Comparison of ENCODE assay signal across 8 cellular contexts in the genomic region with DNA sequence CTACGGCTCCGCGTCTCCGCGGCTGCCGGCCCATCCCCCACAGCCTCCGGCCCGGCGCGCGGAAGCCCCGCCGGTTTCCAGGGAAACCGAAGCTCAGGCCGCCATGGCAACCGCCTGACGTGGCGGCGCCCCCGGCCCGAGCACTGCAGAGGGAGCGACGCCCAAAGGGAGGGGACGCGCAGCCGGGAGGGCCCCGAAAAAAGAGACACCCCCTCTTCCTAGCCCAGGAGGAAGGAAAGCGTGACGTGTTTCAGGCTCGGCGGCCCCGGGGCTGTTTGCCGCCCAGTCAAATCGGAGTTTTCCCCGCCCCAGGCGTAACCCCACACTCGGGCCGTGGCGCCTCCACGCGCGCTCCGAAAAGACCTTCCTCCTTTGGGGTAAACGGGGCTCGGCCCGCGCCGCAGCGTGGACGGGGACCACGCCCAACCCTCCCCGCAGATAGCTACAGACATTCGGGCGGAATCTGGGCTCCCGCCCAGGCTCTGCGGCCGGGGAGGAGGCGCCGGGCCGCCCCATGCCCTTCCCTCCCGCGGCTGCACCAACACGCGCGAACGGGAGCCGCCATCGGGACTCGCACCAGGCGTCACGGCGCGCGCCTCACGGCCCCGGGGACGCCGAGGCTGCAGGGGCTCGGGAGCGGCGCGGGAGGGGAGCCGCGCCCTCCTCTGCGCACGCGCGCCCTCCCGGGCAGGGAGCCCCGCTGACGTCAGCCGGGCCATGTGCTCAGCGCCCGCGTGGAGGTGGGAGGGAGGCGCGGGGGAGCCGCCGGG. TPM values are rescaled to one million over a fixed set of nuclear protein-coding genes. Genes with fewer than 3 reads are reported as not detected.
A peak's percentile ranks its signal among the peaks of the same experiment; 100 is the strongest.
DNase-seq lines count a peak whose midpoint lies in the region; ATAC-seq and TF ChIP-seq lines count a peak whose summit lies in the region.

No MANE protein-coding gene starts in this region.

- H3K27ac Mint-ChIP-seq in activated T-helper 17 cell treated with anti-CD3 and anti-CD28 coated beads, Interleukin-2, amount 50 U/mL, for 72 hours: peak overlapping the region; percentile 76
- H3K27ac Mint-ChIP-seq in natural killer cell: peak overlapping the region; percentile 86 to 92

- no peaks in the 10 kb centered on the region for H3K9me3 ChIP-seq in HUES64 (ENCODE audit: insufficient read depth, low read depth, low read length)

- no peaks in the 10 kb centered on the region for H3K36me3 ChIP-seq in HUES64 (ENCODE audit: insufficient read depth, low read length)

- H3K4me1 ChIP-seq in HUES64 (ENCODE audit: insufficient read depth, low read length): peaks cover 39% of the 10 kb centered on the region

- TF ChIP-seq CTCF in fibroblast of mammary gland (conservative IDR thresholded peaks at IDR 0.05; ENCODE audit: control insufficient read depth, insufficient read depth, low read depth, low read length) (no peak), natural killer cell (IDR thresholded peaks at IDR 0.05) (no peak)

- under 1% methylated on average over 92 of the region's 99 CpGs for WGBS in HUES64

- intact Hi-C loops in natural killer cell (cut with micrococcal nuclease): loop anchor here (1.0 kb wide), 1 partner anchor 8 kb away; the partner anchor contains the start of gene MNT

- peak overlapping the region; percentile 76 for H3K4me3 ChIP-seq in HUES64 (ENCODE audit: low read length)
- peak overlapping the region; percentile 57 for H3K4me3 ChIP-seq in fibroblast of mammary gland (ENCODE audit: control insufficient read depth, low read depth, low read length)

- H3K27me3 Mint-ChIP-seq in activated T-helper 17 cell treated with anti-CD3 and anti-CD28 coated beads, Interleukin-2, amount 50 U/mL, for 72 hours: no peaks in the 10 kb centered on the region
- no peaks in the 10 kb centered on the region for H3K27me3 Mint-ChIP-seq in natural killer cell (ENCODE audit: low read depth in 2 of 2)

- peak; percentile 94 for DNase-seq in DMS53 (lab: John Stamatoyannopoulos, UW)
- peak; percentile 92 for DNase-seq in RKO (ENCODE audit: low spot score)
- DNase-seq in fibroblast of mammary gland (ENCODE audit: low read depth): peak; percentile 78
- peak; percentile 86 for DNase-seq in natural killer cell
- DNase-seq in stimulated activated naive CD4-positive, alpha-beta T cell (lab: John Stamatoyannopoulos, UW): peak; percentile 84 to 95 (median 90)

- H3K27me3 ChIP-seq in HUES64 (ENCODE audit: insufficient read depth, low read length): no peaks in the 10 kb centered on the region

- peaks cover 26% of the 10 kb centered on the region for H3K4me1 Mint-ChIP-seq in activated T-helper 17 cell treated with anti-CD3 and anti-CD28 coated beads, Interleukin-2, amount 50 U/mL, for 72 hours
- H3K4me1 Mint-ChIP-seq in natural killer cell: peaks cover 26 to 55% of the 10 kb centered on the region in 2 donors

- peak overlapping the region; percentile 97 for H3K4me3 Mint-ChIP-seq in activated T-helper 17 cell treated with anti-CD3 and anti-CD28 coated beads, Interleukin-2, amount 50 U/mL, for 72 hours
- peak overlapping the region; percentile 86 for H3K4me3 Mint-ChIP-seq in natural killer cell

- H3K27ac ChIP-seq in HUES64 (ENCODE audit: low read depth, low read length): peak overlapping the region; percentile 94

- ATAC-seq in GM21447 (IDR thresholded peaks at IDR 0.05; ENCODE audit: unreplicated experiment): peak; percentile 25
- ATAC-seq in activated T-helper 17 cell treated with anti-CD3 and anti-CD28 coated beads, Interleukin-2, amount 50 U/mL, for 72 hours (replicated peaks): peak; percentile 67
- peak; percentile 52 to 68 (median 59) for ATAC-seq in natural killer cell

- H3K36me3 Mint-ChIP-seq in activated T-helper 17 cell treated with anti-CD3 and anti-CD28 coated beads, Interleukin-2, amount 50 U/mL, for 72 hours (ENCODE audit: low read depth): peaks cover 25% of the 10 kb centered on the region
- no peaks in the 10 kb centered on the region for H3K36me3 Mint-ChIP-seq in natural killer cell

- peak overlapping the region; percentile 87 for H3K9ac ChIP-seq in HUES64 (ENCODE audit: low read depth, low read length)

- H3K9me3 Mint-ChIP-seq in activated T-helper 17 cell treated with anti-CD3 and anti-CD28 coated beads, Interleukin-2, amount 50 U/mL, for 72 hours: no peaks in the 10 kb centered on the region
- H3K9me3 Mint-ChIP-seq in natural killer cell: no peaks in the 10 kb centered on the region

RNA-seq across cellular contexts. Expression of gene MNT, which starts 7.5 kb away (rescaled TPM):
- 10.0 TPM for polyA plus RNA-seq in HUES64 (2013, experiment 1 of 2)
- 10.2 TPM for polyA plus RNA-seq in HUES64 (2013, experiment 2 of 2)
- 10 to 100 TPM; 28.7 to 33.2 TPM for total RNA-seq in activated T-helper 17 cell treated with anti-CD3 and anti-CD28 coated beads, Interleukin-2, amount 50 U/mL, for 72 hours
- 100 to 1,000 TPM in 1 of 3 donors, 10 to 100 TPM in 2; 72.3 to 108 (median 77.6) TPM for total RNA-seq in natural killer cell

RNA-seq across cellular contexts. Expression of gene SGSM2, which starts 56.1 kb away (rescaled TPM):
- 29.4 TPM for polyA plus RNA-seq in HUES64 (2013, experiment 1 of 2)
- polyA plus RNA-seq in HUES64 (2013, experiment 2 of 2): 29.9 TPM
- total RNA-seq in activated T-helper 17 cell treated with anti-CD3 and anti-CD28 coated beads, Interleukin-2, amount 50 U/mL, for 72 hours: 10 to 100 TPM; 35.2 to 43.4 TPM
- total RNA-seq in natural killer cell: 10 to 100 TPM; 65.4 to 75.7 (median 73.6) TPM

RNA-seq across cellular contexts. Expression of gene TSR1, which starts 57.1 kb away (rescaled TPM):
- polyA plus RNA-seq in HUES64 (2013, experiment 1 of 2): 76.3 TPM
- 44.2 TPM for polyA plus RNA-seq in HUES64 (2013, experiment 2 of 2)
- 10 to 100 TPM; 48.8 to 77.1 TPM for total RNA-seq in activated T-helper 17 cell treated with anti-CD3 and anti-CD28 coated beads, Interleukin-2, amount 50 U/mL, for 72 hours
- 10 to 100 TPM; 19.7 to 30.7 (median 29.0) TPM for total RNA-seq in natural killer cell

Comparison
In these comparisons a context has a peak if more than half of its experiments do, and no peak if none do; other contexts are left out.
1. Peak in every context shown above with its lines: DNase-seq, ATAC-seq, H3K4me3 ChIP-seq and H3K27ac ChIP-seq.